ENCODE assay signal across 8 cellular contexts in the genomic region with DNA sequence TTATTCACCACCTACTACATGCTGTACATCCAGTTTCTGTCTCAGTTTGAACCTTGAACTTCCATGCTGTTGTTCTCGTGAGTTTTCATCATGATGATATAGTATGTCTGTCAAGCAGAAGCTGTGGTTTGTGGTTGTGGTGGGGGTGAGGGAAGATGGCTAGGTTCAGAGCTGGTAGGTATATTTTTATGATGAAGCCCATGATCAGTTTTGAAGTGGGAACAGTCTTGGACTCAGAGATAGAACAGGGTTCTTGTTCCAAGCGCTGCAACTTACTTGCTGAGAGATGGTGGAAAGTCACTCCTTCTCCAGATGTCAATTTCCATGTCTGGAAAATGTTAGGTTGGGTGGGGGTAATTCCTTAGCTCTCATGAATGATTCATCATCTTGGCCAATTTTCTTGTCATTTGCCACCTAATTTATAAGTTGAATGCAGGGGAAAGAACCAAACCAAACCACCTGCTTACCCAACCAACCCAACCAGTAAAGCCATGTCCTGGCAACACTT. TPM values are rescaled to one million over a fixed set of nuclear protein-coding genes. Genes with fewer than 3 reads are reported as not detected.
DNase-seq lines count a peak whose midpoint lies in the region; ATAC-seq and TF ChIP-seq lines count a peak whose summit lies in the region.

No MANE protein-coding gene starts in this region.

- no peaks in the 10 kb centered on the region for H3K9me3 Mint-ChIP-seq in T-helper 1 cell treated with Interleukin-12 subunit alpha and Interleukin-12 subunit beta and Interleukin-4 antibody, amounts not matched to agents 30 μg/mL and 1 μg/mL, for 36 hours
- no peaks in the 10 kb centered on the region for H3K9me3 Mint-ChIP-seq in natural killer cell treated with Interleukin-12 subunit alpha and Interleukin-12 subunit beta and Interleukin-15 and Interleukin-18, amount 100 ng/mL, for 72 hours

- no peak overlapping the region for H3K4me3 Mint-ChIP-seq in T-helper 1 cell treated with Interleukin-12 subunit alpha and Interleukin-12 subunit beta and Interleukin-4 antibody, amounts not matched to agents 30 μg/mL and 1 μg/mL, for 36 hours
- peak overlapping the region; percentile 61 for H3K4me3 Mint-ChIP-seq in natural killer cell treated with Interleukin-12 subunit alpha and Interleukin-12 subunit beta and Interleukin-15 and Interleukin-18, amount 100 ng/mL, for 72 hours

- no peaks in the 10 kb centered on the region for H3K4me1 ChIP-seq in adrenal gland (replicated peaks in 1 of 2)

- intact Hi-C loops in adrenal gland (cut with DNase I) = no loop called here

- H3K27me3 Mint-ChIP-seq in T-helper 1 cell treated with Interleukin-12 subunit alpha and Interleukin-12 subunit beta and Interleukin-4 antibody, amounts not matched to agents 30 μg/mL and 1 μg/mL, for 36 hours (ENCODE audit: low read depth) = peaks cover 3% of the 10 kb centered on the region
- H3K27me3 Mint-ChIP-seq in natural killer cell treated with Interleukin-12 subunit alpha and Interleukin-12 subunit beta and Interleukin-15 and Interleukin-18, amount 100 ng/mL, for 72 hours = peaks cover 9 to 14% of the 10 kb centered on the region in 2 donors

- TF ChIP-seq CTCF in adrenal gland (IDR thresholded peaks at IDR 0.05) = no peak

- peak overlapping the region; percentile 68 for H3K27ac Mint-ChIP-seq in T-helper 1 cell treated with Interleukin-12 subunit alpha and Interleukin-12 subunit beta and Interleukin-4 antibody, amounts not matched to agents 30 μg/mL and 1 μg/mL, for 36 hours
- peak overlapping the region; percentile 63 to 73 for H3K27ac Mint-ChIP-seq in natural killer cell treated with Interleukin-12 subunit alpha and Interleukin-12 subunit beta and Interleukin-15 and Interleukin-18, amount 100 ng/mL, for 72 hours

- H3K4me3 ChIP-seq in adrenal gland = no peak overlapping the region

- peak; percentile 37 for ATAC-seq in GM18858 (IDR thresholded peaks at IDR 0.05; ENCODE audit: unreplicated experiment)
- ATAC-seq in HG02870 (IDR thresholded peaks at IDR 0.05; ENCODE audit: unreplicated experiment) = peak; percentile 35
- peak; percentile 86 for ATAC-seq in natural killer cell treated with Interleukin-12 subunit alpha and Interleukin-12 subunit beta and Interleukin-15 and Interleukin-18, amount 100 ng/mL, for 72 hours

- no peaks in the 10 kb centered on the region for H3K36me3 ChIP-seq in adrenal gland (replicated peaks in 1 of 2)

- 78 to 80% (median 79%) methylated on average over 2 of the region's 2 CpGs for WGBS in adrenal gland, 4 donors

- H3K9me3 ChIP-seq in adrenal gland (replicated peaks in 1 of 3) = no peaks in the 10 kb centered on the region

- no peaks in the 10 kb centered on the region for H3K36me3 Mint-ChIP-seq in T-helper 1 cell treated with Interleukin-12 subunit alpha and Interleukin-12 subunit beta and Interleukin-4 antibody, amounts not matched to agents 30 μg/mL and 1 μg/mL, for 36 hours (ENCODE audit: low read depth)
- H3K36me3 Mint-ChIP-seq in natural killer cell treated with Interleukin-12 subunit alpha and Interleukin-12 subunit beta and Interleukin-15 and Interleukin-18, amount 100 ng/mL, for 72 hours = no peaks in the 10 kb centered on the region

- no peak for TF ChIP-seq POLR2A in adrenal gland (IDR thresholded peaks at IDR 0.05)

- no peaks in the 10 kb centered on the region for H3K27me3 ChIP-seq in adrenal gland

- DNase-seq in natural killer cell treated with Interleukin-12 subunit alpha and Interleukin-12 subunit beta and Interleukin-15 and Interleukin-18, amount 100 ng/mL, for 72 hours (ENCODE audit: low spot score) = peak; percentile 80
- no peak for DNase-seq in adrenal gland
- DNase-seq in nucleus accumbens (lab: John Stamatoyannopoulos, UW) = no peak
- no peak for DNase-seq in A172 (ENCODE audit: low spot score)
- DNase-seq in dedifferentiated amniotic fluid mesenchymal stem cell (ENCODE audit: extremely low spot score) = no peak

- H3K4me1 Mint-ChIP-seq in T-helper 1 cell treated with Interleukin-12 subunit alpha and Interleukin-12 subunit beta and Interleukin-4 antibody, amounts not matched to agents 30 μg/mL and 1 μg/mL, for 36 hours (ENCODE audit: low read depth) = peaks cover 38% of the 10 kb centered on the region
- peaks cover 29 to 30% of the 10 kb centered on the region in 2 donors for H3K4me1 Mint-ChIP-seq in natural killer cell treated with Interleukin-12 subunit alpha and Interleukin-12 subunit beta and Interleukin-15 and Interleukin-18, amount 100 ng/mL, for 72 hours (ENCODE audit: low read depth in 2 of 2)

- H3K27ac ChIP-seq in adrenal gland = no peak overlapping the region

RNA-seq across cellular contexts. Expression of a gene that starts 21.6 kb away (rescaled TPM):
- 10 to 100 TPM; 48.8 to 76.0 TPM for total RNA-seq in natural killer cell treated with Interleukin-12 subunit alpha and Interleukin-12 subunit beta and Interleukin-15 and Interleukin-18, amount 100 ng/mL, for 72 hours
- under 1 TPM in 6 of 8 donors, not detected in 2; 0.14 to 0.92 (median 0.53) TPM for total RNA-seq in adrenal gland
- under 1 TPM; 0.13 to 0.88 (median 0.16) TPM for polyA plus RNA-seq in adrenal gland
- 14.7 and 23.2 TPM in 2 replicates for total RNA-seq in A172 (2014; rRNA removed; shearing (Covaris generic))

Comparison
In these comparisons a context has a peak if more than half of its experiments do, and no peak if none do; other contexts are left out.
1. ATAC-seq: peak in every context shown above with its lines; median percentile 86 in natural killer cell treated with Interleukin-12 subunit alpha and Interleukin-12 subunit beta and Interleukin-15 and Interleukin-18, amount 100 ng/mL, for 72 hours; 37 in GM18858; 35 in HG02870.